In genomic region chr15:41469644-41470043, GRCh38 we compare ENCODE assay signal across 4 cellular contexts. TPM values are rescaled to one million over a fixed set of nuclear protein-coding genes. Genes with fewer than 3 reads are reported as not detected.
"Had no signal": no experiment of that assay in that cellular context is flagged by ENCODE, and none has a peak within 500 bp of the region (broad histone marks: within the 10 kb centered on the region; RNA-seq: fewer than 3 reads in every experiment).

No MANE protein-coding gene starts in this region.

RNA-seq across cellular contexts. Expression of gene ITPKA, which starts 24.0 kb away (rescaled TPM):
- total RNA-seq: natural killer cell had no signal

RNA-seq across cellular contexts. Expression of gene LTK, which starts 44.0 kb away (rescaled TPM):
- total RNA-seq: occipital lobe, osteoblast had no signal
- polyA plus RNA-seq: naive thymus-derived CD4-positive, alpha-beta T cell had no signal
